In the genomic region with DNA sequence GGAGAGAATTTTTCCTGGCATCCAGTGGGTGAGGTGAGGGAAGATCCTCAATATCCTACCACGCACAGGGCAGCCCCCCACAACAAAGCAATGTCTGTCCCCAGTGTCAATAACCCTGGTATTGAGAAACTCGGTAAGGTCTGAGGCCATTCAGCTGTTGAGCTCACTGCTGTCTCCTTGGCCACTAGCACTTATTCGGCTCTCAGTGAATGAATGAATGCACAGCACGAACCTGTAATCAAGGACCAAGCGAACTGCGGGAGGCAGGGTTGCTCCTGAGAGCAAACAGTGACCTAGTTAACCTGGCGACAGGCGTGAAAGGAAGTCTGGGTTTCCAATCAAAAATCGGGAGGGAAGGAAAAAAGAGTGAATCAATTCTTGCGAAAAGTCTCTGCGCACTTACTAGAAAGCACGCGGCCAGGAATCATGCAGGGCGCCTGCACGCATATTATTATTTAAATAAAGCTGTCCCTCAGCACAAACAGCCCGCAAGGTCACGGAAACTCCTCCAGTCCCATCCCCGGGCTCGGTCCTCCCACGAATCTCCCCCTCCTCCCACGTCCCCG, we compare ENCODE assay signal across 1 cellular context.
A peak's percentile ranks its signal among the peaks of the same experiment; 100 is the strongest.
TF ChIP-seq lines count a peak whose summit lies in the region.

No MANE protein-coding gene starts in this region.

TF ChIP-seq in GM12878, 131 proteins besides CTCF, POLR2A, EP300 and RAD21 (continued from another document):
- TF ChIP-seq REST (IDR thresholded peaks at IDR 0.05; ENCODE audit: low read depth, low read length) (no peak), YBX1 (IDR thresholded peaks at IDR 0.05) (no peak), BCLAF1 (IDR thresholded peaks at IDR 0.05) (no peak), GABPA (IDR thresholded peaks at IDR 0.05; ENCODE audit: low read depth) (no peak), JUNB (IDR thresholded peaks at IDR 0.05) (no peak), TARDBP (IDR thresholded peaks at IDR 0.05; ENCODE audit: borderline replicate concordance) (0 out of 2 replicates have a peak, but pooled peaks have one; percentile 42), NRF1 (conservative IDR thresholded peaks at IDR 0.05; ENCODE audit: low read depth, low read length) (no peak), TCF7 (IDR thresholded peaks at IDR 0.05; ENCODE audit: borderline replicate concordance) (no peak), CBX3 (IDR thresholded peaks at IDR 0.05; ENCODE audit: borderline replicate concordance, low read depth) (no peak), NBN (IDR thresholded peaks at IDR 0.05) (no peak), BRCA1 (IDR thresholded peaks at IDR 0.05; ENCODE audit: low read depth, low read length) (no peak), STAT3 (IDR thresholded peaks at IDR 0.05; ENCODE audit: low read depth, low read length) (no peak), NR2F1 (conservative IDR thresholded peaks at IDR 0.05) (peak; percentile 71; the same call in 1 of the 2 replicates), ATF3 (IDR thresholded peaks at IDR 0.05; ENCODE audit: borderline replicate concordance, extremely low read depth, low read depth, low read length) (no peak), EGR1 (IDR thresholded peaks at IDR 0.05; ENCODE audit: borderline replicate concordance in 1 of 2, low read depth in 2 of 2, low read length in 2 of 2) (peak in 1 of 2 experiments; percentile 92; a peak in 2 of 3 replicates), RB1 (IDR thresholded peaks at IDR 0.05; ENCODE audit: borderline replicate concordance) (no peak), ZNF207 (IDR thresholded peaks at IDR 0.05; ENCODE audit: borderline replicate concordance) (no peak; the same call in 1 of the 2 replicates), CREM (IDR thresholded peaks at IDR 0.05; ENCODE audit: low read depth) (no peak), BCL11A (IDR thresholded peaks at IDR 0.05; ENCODE audit: low read depth, low read length) (no peak), HDGF (IDR thresholded peaks at IDR 0.05) (no peak), EED (IDR thresholded peaks at IDR 0.05; ENCODE audit: low read depth) (no peak)
- TF ChIP-seq, protein P1, sequence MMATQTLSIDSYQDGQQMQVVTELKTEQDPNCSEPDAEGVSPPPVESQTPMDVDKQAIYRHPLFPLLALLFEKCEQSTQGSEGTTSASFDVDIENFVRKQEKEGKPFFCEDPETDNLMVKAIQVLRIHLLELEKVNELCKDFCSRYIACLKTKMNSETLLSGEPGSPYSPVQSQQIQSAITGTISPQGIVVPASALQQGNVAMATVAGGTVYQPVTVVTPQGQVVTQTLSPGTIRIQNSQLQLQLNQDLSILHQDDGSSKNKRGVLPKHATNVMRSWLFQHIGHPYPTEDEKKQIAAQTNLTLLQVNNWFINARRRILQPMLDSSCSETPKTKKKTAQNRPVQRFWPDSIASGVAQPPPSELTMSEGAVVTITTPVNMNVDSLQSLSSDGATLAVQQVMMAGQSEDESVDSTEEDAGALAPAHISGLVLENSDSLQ (IDR thresholded peaks at IDR 0.05), result peak; percentile 47
- TF ChIP-seq, protein P2, sequence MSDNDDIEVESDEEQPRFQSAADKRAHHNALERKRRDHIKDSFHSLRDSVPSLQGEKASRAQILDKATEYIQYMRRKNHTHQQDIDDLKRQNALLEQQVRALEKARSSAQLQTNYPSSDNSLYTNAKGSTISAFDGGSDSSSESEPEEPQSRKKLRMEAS (IDR thresholded peaks at IDR 0.05; ENCODE audit: low read depth, low read length), result no peak; the same call in 1 of the 2 replicates
- TF ChIP-seq, protein P3, sequence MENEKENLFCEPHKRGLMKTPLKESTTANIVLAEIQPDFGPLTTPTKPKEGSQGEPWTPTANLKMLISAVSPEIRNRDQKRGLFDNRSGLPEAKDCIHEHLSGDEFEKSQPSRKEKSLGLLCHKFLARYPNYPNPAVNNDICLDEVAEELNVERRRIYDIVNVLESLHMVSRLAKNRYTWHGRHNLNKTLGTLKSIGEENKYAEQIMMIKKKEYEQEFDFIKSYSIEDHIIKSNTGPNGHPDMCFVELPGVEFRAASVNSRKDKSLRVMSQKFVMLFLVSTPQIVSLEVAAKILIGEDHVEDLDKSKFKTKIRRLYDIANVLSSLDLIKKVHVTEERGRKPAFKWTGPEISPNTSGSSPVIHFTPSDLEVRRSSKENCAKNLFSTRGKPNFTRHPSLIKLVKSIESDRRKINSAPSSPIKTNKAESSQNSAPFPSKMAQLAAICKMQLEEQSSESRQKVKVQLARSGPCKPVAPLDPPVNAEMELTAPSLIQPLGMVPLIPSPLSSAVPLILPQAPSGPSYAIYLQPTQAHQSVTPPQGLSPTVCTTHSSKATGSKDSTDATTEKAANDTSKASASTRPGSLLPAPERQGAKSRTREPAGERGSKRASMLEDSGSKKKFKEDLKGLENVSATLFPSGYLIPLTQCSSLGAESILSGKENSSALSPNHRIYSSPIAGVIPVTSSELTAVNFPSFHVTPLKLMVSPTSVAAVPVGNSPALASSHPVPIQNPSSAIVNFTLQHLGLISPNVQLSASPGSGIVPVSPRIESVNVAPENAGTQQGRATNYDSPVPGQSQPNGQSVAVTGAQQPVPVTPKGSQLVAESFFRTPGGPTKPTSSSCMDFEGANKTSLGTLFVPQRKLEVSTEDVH (IDR thresholded peaks at IDR 0.05; ENCODE audit: low read depth, partially characterized antibody), result no peak
